Comparison of ENCODE assay signal across 8 cellular contexts in genomic region chr10:30002438-30003266, GRCh38. TPM values are rescaled to one million over a fixed set of nuclear protein-coding genes. Genes with fewer than 3 reads are reported as not detected.
DNase-seq lines count a peak whose midpoint lies in the region; ATAC-seq and TF ChIP-seq lines count a peak whose summit lies in the region.

No MANE protein-coding gene starts in this region.

- no peak for TF ChIP-seq EP300 in sigmoid colon (IDR thresholded peaks at IDR 0.05)

- DNase-seq in NCI-H2227 (lab: John Stamatoyannopoulos, UW; ENCODE audit: unreplicated experiment) (peak; percentile 27), NCI-H2227 treated with DMSO at 0.1 percent for 48 hours (lab: John Stamatoyannopoulos, UW) (no peak), LNCaP clone FGC (ENCODE audit: low read depth) (peak; percentile 39), SW480 (ENCODE audit: low spot score) (peak; percentile 59), adrenal gland (peak; percentile 42 to 89 (median 67)), right cardiac atrium (peak; percentile 75 to 90 (median 87)), sigmoid colon (peak; percentile 91)

- TF ChIP-seq CTCF in LNCaP clone FGC (IDR thresholded peaks at IDR 0.05; ENCODE audit: control insufficient read depth, extremely low read depth, insufficient read depth) (peak; percentile 95), adrenal gland (IDR thresholded peaks at IDR 0.05) (peak; percentile 32 to 68 (median 52)), sigmoid colon (IDR thresholded peaks at IDR 0.05) (peak; percentile 49 to 83 (median 70))

- H3K4me1 ChIP-seq in adrenal gland (replicated peaks in 1 of 2) (peaks cover 18 to 23% of the 10 kb centered on the region in 2 donors), right cardiac atrium (ENCODE audit: control insufficient read depth, insufficient read depth, low read length) (peaks cover 11% of the 10 kb centered on the region), sigmoid colon (peaks cover 0 to 51% (median 38%) of the 10 kb centered on the region in 4 donors)

- ATAC-seq in right cardiac atrium, result peak; percentile 62 to 81
- ATAC-seq in GM21529 (IDR thresholded peaks at IDR 0.05; ENCODE audit: unreplicated experiment), result no peak

- TF ChIP-seq POLR2A in adrenal gland (IDR thresholded peaks at IDR 0.05), result no peak
- no peak for TF ChIP-seq POLR2A in sigmoid colon (IDR thresholded peaks at IDR 0.05)

- H3K9me3 ChIP-seq in adrenal gland (replicated peaks in 1 of 3) (no peaks in the 10 kb centered on the region), right cardiac atrium (ENCODE audit: control insufficient read depth, low read length) (no peaks in the 10 kb centered on the region), sigmoid colon (no peaks in the 10 kb centered on the region)

- 57 to 63% (median 62%) methylated on average over 12 to 16 of the region's 16 CpGs for WGBS in adrenal gland, 4 donors
- WGBS in right cardiac atrium, result 54% methylated on average over 16 of the region's 16 CpGs
- 33 to 45% methylated on average over 16 of the region's 16 CpGs for WGBS in sigmoid colon, 2 donors

- H3K27ac ChIP-seq in adrenal gland, result peak overlapping the region in 1 of 5 donors; percentile 86
- H3K27ac ChIP-seq in right cardiac atrium (ENCODE audit: low read length), result no peak overlapping the region
- peak overlapping the region; percentile 38 to 90 (median 80) for H3K27ac ChIP-seq in sigmoid colon

- intact Hi-C loops in adrenal gland (cut with DNase I) (loop anchor here (5.0 to 10.0 kb wide), 2 partner anchors 62 to 240 kb away; no protein-coding TSS in a partner anchor), right cardiac atrium (cut with DNase I) (loop anchor here in 1 of 4 donors (5.0 kb wide), 1 partner anchor 240 kb away; no protein-coding TSS in a partner anchor), sigmoid colon (cut with DNase I) (loop anchor here (5.0 to 10.0 kb wide), 2 partner anchors 55 to 268 kb away; partner anchors contain the start of gene JCAD)

- H3K36me3 ChIP-seq in adrenal gland (replicated peaks in 1 of 2), result no peaks in the 10 kb centered on the region
- H3K36me3 ChIP-seq in sigmoid colon, result no peaks in the 10 kb centered on the region

- H3K27me3 ChIP-seq in adrenal gland (no peaks in the 10 kb centered on the region), right cardiac atrium (ENCODE audit: control insufficient read depth, insufficient read depth) (no peaks in the 10 kb centered on the region), sigmoid colon (no peaks in the 10 kb centered on the region)

- no peak overlapping the region for H3K4me3 ChIP-seq in LNCaP clone FGC (ENCODE audit: low read depth, low read length)
- no peak overlapping the region for H3K4me3 ChIP-seq in adrenal gland
- no peak overlapping the region for H3K4me3 ChIP-seq in right cardiac atrium (ENCODE audit: low read length)
- no peak overlapping the region for H3K4me3 ChIP-seq in sigmoid colon

RNA-seq across cellular contexts. Expression of gene JCAD, which starts 56.7 kb away (rescaled TPM):
- 10 to 100 TPM; 20.0 to 53.5 (median 26.0) TPM for total RNA-seq in adrenal gland
- polyA plus RNA-seq in adrenal gland, result 10 to 100 TPM; 10.5 to 17.1 (median 12.4) TPM
- total RNA-seq in right cardiac atrium, result 10 to 100 TPM; 29.2 to 76.7 (median 39.8) TPM
- polyA plus RNA-seq in right cardiac atrium, result 17.6 TPM
- total RNA-seq in sigmoid colon, result 100 to 1,000 TPM in 3 of 4 donors, 10 to 100 TPM in 1; 99.7 to 141 (median 123) TPM
- 1 to 10 TPM in 2 of 3 donors, under 1 TPM in 1; 0.46 to 4.4 (median 3.6) TPM for polyA plus RNA-seq in sigmoid colon
